In the genomic region with DNA sequence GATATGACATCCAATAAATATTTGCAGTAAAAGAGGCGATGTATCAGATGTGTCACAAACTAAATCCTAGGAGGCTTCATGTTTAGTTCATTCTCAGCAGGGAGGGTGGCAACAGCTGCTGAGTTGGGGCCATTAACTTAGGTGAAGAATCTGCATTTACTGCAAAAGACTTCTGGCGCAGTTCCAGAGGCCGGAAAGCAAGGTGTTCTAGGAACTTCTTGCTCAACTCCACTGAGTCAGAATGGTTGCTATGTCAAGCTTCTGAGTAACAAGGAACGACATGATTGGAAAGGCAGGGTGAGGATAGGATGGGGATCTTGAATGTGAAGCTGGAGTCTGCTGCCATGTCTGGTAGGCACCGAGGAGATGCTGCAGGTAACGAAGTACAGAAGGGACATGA, we compare ENCODE assay signal across 8 cellular contexts. TPM values are rescaled to one million over a fixed set of nuclear protein-coding genes. Genes with fewer than 3 reads are reported as not detected.
DNase-seq lines count a peak whose midpoint lies in the region; ATAC-seq, FAIRE-seq and TF ChIP-seq lines count a peak whose summit lies in the region.

No MANE protein-coding gene starts in this region.

- no peak overlapping the region for H3K4ac ChIP-seq in mesendoderm (ENCODE audit: low read depth, low read length)

- ATAC-seq in central memory CD8-positive, alpha-beta T cell (replicated peaks; ENCODE audit: extremely low read depth, poor library complexity, severe bottlenecking): no peak

- no peak overlapping the region for H4K8ac ChIP-seq in mesendoderm (ENCODE audit: low read depth, low read length)

- H3K4me1 Mint-ChIP-seq in CD4-positive, alpha-beta memory T cell: peaks cover 61 to 93% (median 77%) of the 10 kb centered on the region in 4 donors
- peaks cover 82% of the 10 kb centered on the region for H3K4me1 Mint-ChIP-seq in central memory CD8-positive, alpha-beta T cell
- peaks cover 65% of the 10 kb centered on the region for H3K4me1 Mint-ChIP-seq in neural crest cell

- peaks cover 7 to 27% of the 10 kb centered on the region in 2 donors for H3K36me3 Mint-ChIP-seq in CD4-positive, alpha-beta memory T cell
- H3K36me3 Mint-ChIP-seq in central memory CD8-positive, alpha-beta T cell (ENCODE audit: insufficient read depth): peaks cover 37% of the 10 kb centered on the region
- no peaks in the 10 kb centered on the region for H3K36me3 Mint-ChIP-seq in neural crest cell (ENCODE audit: low read depth)

- H3K18ac ChIP-seq in mesendoderm (ENCODE audit: low read length): no peak overlapping the region

- DNase-seq in CD4-positive, alpha-beta memory T cell: no peak
- DNase-seq in HTR-8/SVneo (ENCODE audit: insufficient read length, low spot score) (no peak), neural crest cell (ENCODE audit: low read depth, low spot score) (no peak), epidermal melanocyte (ENCODE audit: insufficient read length, low spot score) (no peak), mesendoderm (no peak), vagina (ENCODE audit: extremely low spot score in 2 of 2) (no peak), medulla oblongata (ENCODE audit: extremely low spot score) (no peak)
- DNase-seq in central memory CD8-positive, alpha-beta T cell (ENCODE audit: low spot score in 2 of 2): no peak

- no peaks in the 10 kb centered on the region for H3K9me3 Mint-ChIP-seq in CD4-positive, alpha-beta memory T cell
- no peaks in the 10 kb centered on the region for H3K9me3 Mint-ChIP-seq in central memory CD8-positive, alpha-beta T cell
- no peaks in the 10 kb centered on the region for H3K9me3 Mint-ChIP-seq in neural crest cell

- H3K79me2 ChIP-seq in mesendoderm (ENCODE audit: control insufficient read depth, insufficient read depth, low read length): peaks cover 95% of the 10 kb centered on the region

- H3K27ac ChIP-seq in CD4-positive, alpha-beta memory T cell (ENCODE audit: low read depth, low read length): no peak overlapping the region
- H3K27ac ChIP-seq in mesendoderm (ENCODE audit: low read depth, low read length) (no peak overlapping the region), vagina (no peak overlapping the region)

- POLR2A ChIA-PET in CD4-positive, alpha-beta memory T cell (lab: Charles Lee; ENCODE audit: partially characterized antibody): interaction anchor here (5.4 kb wide), 1 partner anchor 11 kb away, joined by 30 read pairs; a partner anchor contains a TSS

- FAIRE-seq in HTR-8/SVneo (lab: Jason Lieb, UNC): peak; percentile 92

- peaks cover 89% of the 10 kb centered on the region for H3K4me1 ChIP-seq in CD4-positive, alpha-beta memory T cell (ENCODE audit: insufficient read depth, low read length)
- H3K4me1 ChIP-seq in mesendoderm (ENCODE audit: control insufficient read depth, low read depth, low read length): no peaks in the 10 kb centered on the region
- peaks cover 100% of the 10 kb centered on the region for H3K4me1 ChIP-seq in vagina

- peak overlapping the region in 5 of 7 donors; percentile 49 to 83 (median 63) for H3K27ac Mint-ChIP-seq in CD4-positive, alpha-beta memory T cell
- H3K27ac Mint-ChIP-seq in central memory CD8-positive, alpha-beta T cell (ENCODE audit: low read depth): peak overlapping the region; percentile 80
- no peak overlapping the region for H3K27ac Mint-ChIP-seq in neural crest cell (ENCODE audit: unreplicated experiment)

- H2BK5ac ChIP-seq in mesendoderm (ENCODE audit: low read length): no peak overlapping the region

- no peaks in the 10 kb centered on the region for H3K79me1 ChIP-seq in mesendoderm (ENCODE audit: low read length)

- H3K4me2 ChIP-seq in mesendoderm (ENCODE audit: low read length): no peak overlapping the region

- no peak overlapping the region for H2BK15ac ChIP-seq in mesendoderm (replicated peaks; ENCODE audit: low read depth)

- no peak for TF ChIP-seq POLR2A in vagina (IDR thresholded peaks at IDR 0.05)

- intact Hi-C loops in CD4-positive, alpha-beta memory T cell (cut with micrococcal nuclease): no loop called here
- intact Hi-C loops in vagina (cut with DNase I): no loop called here

- no peaks in the 10 kb centered on the region for H3K27me3 Mint-ChIP-seq in CD4-positive, alpha-beta memory T cell
- no peaks in the 10 kb centered on the region for H3K27me3 Mint-ChIP-seq in central memory CD8-positive, alpha-beta T cell
- no peaks in the 10 kb centered on the region for H3K27me3 Mint-ChIP-seq in neural crest cell (ENCODE audit: low read depth)

- no peak overlapping the region for H2BK120ac ChIP-seq in mesendoderm (ENCODE audit: low read depth, low read length)

- peak overlapping the region in 5 of 8 donors; percentile 6 to 58 (median 29) for H3K4me3 Mint-ChIP-seq in CD4-positive, alpha-beta memory T cell
- peak overlapping the region; percentile 40 for H3K4me3 Mint-ChIP-seq in central memory CD8-positive, alpha-beta T cell
- H3K4me3 Mint-ChIP-seq in neural crest cell: peak overlapping the region; percentile 14

- no peaks in the 10 kb centered on the region for H3K9me3 ChIP-seq in CD4-positive, alpha-beta memory T cell (ENCODE audit: control insufficient read depth in 1 of 2, low read length in 2 of 2)
- no peaks in the 10 kb centered on the region for H3K9me3 ChIP-seq in vagina

- CTCF ChIA-PET in CD4-positive, alpha-beta memory T cell (lab: Charles Lee; ENCODE audit: partially characterized antibody): interaction anchor here (1.1 to 17.7 kb wide), 5 partner anchors 10 to 128 kb away, joined by 3 to 298 read pairs (median 4); a partner anchor contains a TSS

- no peak overlapping the region for H3K56ac ChIP-seq in mesendoderm (ENCODE audit: low read length)

- WGBS in mesendoderm (ENCODE audit: extremely low coverage, insufficient coverage, low lambda C conversion rate): no CpG with 5 or more reads among the region's 6 CpGs

- no peaks in the 10 kb centered on the region for H3K27me3 ChIP-seq in CD4-positive, alpha-beta memory T cell (ENCODE audit: insufficient read depth, low read length)
- H3K27me3 ChIP-seq in mesendoderm (ENCODE audit: insufficient read depth, low read length, poor library complexity) (no peaks in the 10 kb centered on the region), vagina (no peaks in the 10 kb centered on the region)

- H3K23ac ChIP-seq in mesendoderm (ENCODE audit: low read length): no peak overlapping the region

- no peak overlapping the region for H3K4me3 ChIP-seq in CD4-positive, alpha-beta memory T cell (ENCODE audit: low read length in 2 of 2)
- H3K4me3 ChIP-seq in mesendoderm (ENCODE audit: low read length) (no peak overlapping the region), vagina (no peak overlapping the region)

- H3K36me3 ChIP-seq in CD4-positive, alpha-beta memory T cell (ENCODE audit: insufficient read depth, low read length): peaks cover 6% of the 10 kb centered on the region
- H3K36me3 ChIP-seq in mesendoderm (ENCODE audit: control insufficient read depth, insufficient read depth, low read length) (peaks cover 3% of the 10 kb centered on the region), vagina (peaks cover 0 to 5% of the 10 kb centered on the region in 2 donors)

- H4K5ac ChIP-seq in mesendoderm (ENCODE audit: low read length): no peak overlapping the region

- no peak overlapping the region for H3K9ac ChIP-seq in mesendoderm (ENCODE audit: low read length)

- H2AK5ac ChIP-seq in mesendoderm (ENCODE audit: low read length): no peak overlapping the region

- no peak for TF ChIP-seq CTCF in neural crest cell (conservative IDR thresholded peaks at IDR 0.05)
- no peak for TF ChIP-seq CTCF in vagina (IDR thresholded peaks at IDR 0.05)

RNA-seq across cellular contexts. Expression of a gene that starts 11.7 kb away (rescaled TPM):
- total RNA-seq in CD4-positive, alpha-beta memory T cell: 10 to 100 TPM; 64.8 to 65.6 TPM
- 10 to 100 TPM in 1 of 2 donors, 1 to 10 TPM in 1; 1.9 to 11.6 TPM for polyA plus RNA-seq in CD4-positive, alpha-beta memory T cell
- total RNA-seq in neural crest cell (132 and 140 TPM in 2 replicates), vagina (51.6 TPM)
- polyA plus RNA-seq in mesendoderm (2013, experiment 1 of 2): 118 TPM
- polyA plus RNA-seq in mesendoderm (2013, experiment 2 of 2): 114 TPM

RNA-seq across cellular contexts. Expression of a gene that starts 38.8 kb away (rescaled TPM):
- 10 to 100 TPM; 39.9 to 40.9 TPM for total RNA-seq in CD4-positive, alpha-beta memory T cell
- polyA plus RNA-seq in CD4-positive, alpha-beta memory T cell: 10 to 100 TPM; 70.3 to 79.2 TPM
- 42.9 and 48.3 TPM in 2 replicates for total RNA-seq in neural crest cell
- polyA plus RNA-seq in mesendoderm (2013, experiment 1 of 2): 77.5 TPM
- 81.0 TPM for polyA plus RNA-seq in mesendoderm (2013, experiment 2 of 2)
- total RNA-seq in vagina: 21.1 TPM

RNA-seq across cellular contexts. Expression of a gene that starts 39.1 kb away (rescaled TPM):
- 1 to 10 TPM; 8.8 to 8.9 TPM for total RNA-seq in CD4-positive, alpha-beta memory T cell
- 1 to 10 TPM; 3.9 to 4.9 TPM for polyA plus RNA-seq in CD4-positive, alpha-beta memory T cell
- total RNA-seq in neural crest cell: 6.1 and 6.5 TPM in 2 replicates
- polyA plus RNA-seq in mesendoderm (2013, experiment 1 of 2): 4.0 TPM
- polyA plus RNA-seq in mesendoderm (2013, experiment 2 of 2): 4.3 TPM
- total RNA-seq in vagina: 3.2 TPM
